In genomic region chr10:100353770-100354485, GRCh38 we compare ENCODE assay signal across 31 cellular contexts. TPM values are rescaled to one million over a fixed set of nuclear protein-coding genes. Genes with fewer than 3 reads are reported as not detected.
DNase-seq lines count a peak whose midpoint lies in the region; ATAC-seq and TF ChIP-seq lines count a peak whose summit lies in the region.
"Had no signal": no experiment of that assay in that cellular context is flagged by ENCODE, and none has a peak within 500 bp of the region (broad histone marks: within the 10 kb centered on the region; RNA-seq: fewer than 3 reads in every experiment).

No MANE protein-coding gene starts in this region.

- H3K9me3 Mint-ChIP-seq in activated CD8-positive, alpha-beta T cell treated with anti-CD3 and anti-CD28 coated beads, Interleukin-2, amount 10 ng/mL, durations not matched to agents 7 days and 5 days (ENCODE audit: insufficient read depth) = no peaks in the 10 kb centered on the region
- no peaks in the 10 kb centered on the region for H3K9me3 Mint-ChIP-seq in activated CD8-positive, alpha-beta T cell treated with anti-CD3 and anti-CD28 coated beads for 36 hours
- H3K9me3 Mint-ChIP-seq in endodermal cell = peaks cover 2% of the 10 kb centered on the region
- H3K9me3 Mint-ChIP-seq in activated CD4-positive, alpha-beta T cell treated with anti-CD3 and anti-CD28 coated beads for 36 hours (ENCODE audit: low read depth) = no peaks in the 10 kb centered on the region
- H3K9me3 Mint-ChIP-seq: activated T-helper 17 cell treated with anti-CD3 and anti-CD28 coated beads, Interleukin-2, amount 50 U/mL, for 72 hours; CD4-positive, alpha-beta memory T cell had no signal

- no peak overlapping the region for H3K4me3 ChIP-seq in endodermal cell (ENCODE audit: low read length)
- H3K4me3 ChIP-seq in neutrophil (ENCODE audit: low read depth in 1 of 2, low read length in 1 of 2) = no peak overlapping the region
- H3K4me3 ChIP-seq: esophagus muscularis mucosa, heart left ventricle, left lung, Peyer's patch, SJCRH30, stomach, thyroid gland, vagina had no signal

- ATAC-seq in activated CD8-positive, alpha-beta T cell treated with anti-CD3 and anti-CD28 coated beads, Interleukin-2, amount 10 ng/mL, durations not matched to agents 7 days and 5 days = no peak
- no peak for ATAC-seq in activated CD8-positive, alpha-beta T cell treated with anti-CD3 and anti-CD28 coated beads for 36 hours
- no peak for ATAC-seq in activated CD4-positive, alpha-beta T cell treated with anti-CD3 and anti-CD28 coated beads for 36 hours
- ATAC-seq: activated T-helper 17 cell treated with anti-CD3 and anti-CD28 coated beads, Interleukin-2, amount 50 U/mL, for 72 hours; foreskin keratinocyte; heart left ventricle; left lung; sciatic nerve had no signal

- peak overlapping the region; percentile 19 for H3K27ac Mint-ChIP-seq in activated CD8-positive, alpha-beta T cell treated with anti-CD3 and anti-CD28 coated beads, Interleukin-2, amount 10 ng/mL, durations not matched to agents 7 days and 5 days
- no peak overlapping the region for H3K27ac Mint-ChIP-seq in activated CD8-positive, alpha-beta T cell treated with anti-CD3 and anti-CD28 coated beads for 36 hours
- no peak overlapping the region for H3K27ac Mint-ChIP-seq in endodermal cell
- no peak overlapping the region for H3K27ac Mint-ChIP-seq in activated CD4-positive, alpha-beta T cell treated with anti-CD3 and anti-CD28 coated beads for 36 hours
- H3K27ac Mint-ChIP-seq: activated T-helper 17 cell treated with anti-CD3 and anti-CD28 coated beads, Interleukin-2, amount 50 U/mL, for 72 hours; CD4-positive, alpha-beta memory T cell; progenitor cell of endocrine pancreas had no signal

- H3K36me3 ChIP-seq in endodermal cell (ENCODE audit: control insufficient read depth, insufficient read depth, low read length) = peaks cover 92% of the 10 kb centered on the region
- peaks cover 1% of the 10 kb centered on the region for H3K36me3 ChIP-seq in neutrophil
- H3K36me3 ChIP-seq: thyroid gland had no signal

- no peak overlapping the region for H3K4me3 Mint-ChIP-seq in activated CD8-positive, alpha-beta T cell treated with anti-CD3 and anti-CD28 coated beads, Interleukin-2, amount 10 ng/mL, durations not matched to agents 7 days and 5 days
- H3K4me3 Mint-ChIP-seq in activated CD8-positive, alpha-beta T cell treated with anti-CD3 and anti-CD28 coated beads for 36 hours = no peak overlapping the region
- H3K4me3 Mint-ChIP-seq in endodermal cell = no peak overlapping the region
- H3K4me3 Mint-ChIP-seq in activated CD4-positive, alpha-beta T cell treated with anti-CD3 and anti-CD28 coated beads for 36 hours = no peak overlapping the region
- H3K4me3 Mint-ChIP-seq: activated T-helper 17 cell treated with anti-CD3 and anti-CD28 coated beads, Interleukin-2, amount 50 U/mL, for 72 hours had no signal

- 94% methylated on average over 6 of the region's 6 CpGs for WGBS in endodermal cell (ENCODE audit: insufficient coverage in 1 of 2, insufficient read length in 1 of 2), 2 experiments

- H3K27me3 ChIP-seq in endodermal cell (ENCODE audit: control insufficient read depth, insufficient read depth, low read length, poor library complexity, severe bottlenecking) = no peaks in the 10 kb centered on the region
- no peaks in the 10 kb centered on the region for H3K27me3 ChIP-seq in neutrophil
- H3K27me3 ChIP-seq: foreskin keratinocyte, left lung, Peyer's patch, SJCRH30, stomach, thyroid gland, vagina had no signal

- H3K4me1 Mint-ChIP-seq in activated CD8-positive, alpha-beta T cell treated with anti-CD3 and anti-CD28 coated beads, Interleukin-2, amount 10 ng/mL, durations not matched to agents 7 days and 5 days (ENCODE audit: low read depth) = peaks cover 78% of the 10 kb centered on the region
- peaks cover 58% of the 10 kb centered on the region for H3K4me1 Mint-ChIP-seq in activated CD8-positive, alpha-beta T cell treated with anti-CD3 and anti-CD28 coated beads for 36 hours (ENCODE audit: low read depth)
- peaks cover 44% of the 10 kb centered on the region for H3K4me1 Mint-ChIP-seq in endodermal cell
- H3K4me1 Mint-ChIP-seq in activated CD4-positive, alpha-beta T cell treated with anti-CD3 and anti-CD28 coated beads for 36 hours = peaks cover 37% of the 10 kb centered on the region

- H3K9ac ChIP-seq in endodermal cell (ENCODE audit: extremely low read depth, low read length, poor library complexity, severe bottlenecking) = no peak overlapping the region

- peak overlapping the region; percentile 58 for H3K27ac ChIP-seq in RWPE1
- H3K27ac ChIP-seq in endodermal cell (ENCODE audit: low read depth, low read length) = no peak overlapping the region
- peak overlapping the region; percentile 49 for H3K27ac ChIP-seq in neutrophil
- H3K27ac ChIP-seq: esophagus muscularis mucosa, foreskin keratinocyte, heart left ventricle, Peyer's patch, SJCRH30, stomach, thyroid gland, vagina had no signal

- H3K27me3 Mint-ChIP-seq in activated CD8-positive, alpha-beta T cell treated with anti-CD3 and anti-CD28 coated beads, Interleukin-2, amount 10 ng/mL, durations not matched to agents 7 days and 5 days (ENCODE audit: low read depth) = no peaks in the 10 kb centered on the region
- no peaks in the 10 kb centered on the region for H3K27me3 Mint-ChIP-seq in activated CD8-positive, alpha-beta T cell treated with anti-CD3 and anti-CD28 coated beads for 36 hours
- H3K27me3 Mint-ChIP-seq in endodermal cell (ENCODE audit: insufficient read depth) = no peaks in the 10 kb centered on the region
- no peaks in the 10 kb centered on the region for H3K27me3 Mint-ChIP-seq in activated CD4-positive, alpha-beta T cell treated with anti-CD3 and anti-CD28 coated beads for 36 hours
- H3K27me3 Mint-ChIP-seq: activated T-helper 17 cell treated with anti-CD3 and anti-CD28 coated beads, Interleukin-2, amount 50 U/mL, for 72 hours; CD4-positive, alpha-beta memory T cell; progenitor cell of endocrine pancreas had no signal

- no peak for TF ChIP-seq CTCF in activated CD8-positive, alpha-beta T cell treated with anti-CD3 and anti-CD28 coated beads for 36 hours (IDR thresholded peaks at IDR 0.05)
- TF ChIP-seq CTCF in RWPE1 (conservative IDR thresholded peaks at IDR 0.05; ENCODE audit: low read depth) = no peak
- TF ChIP-seq CTCF in endodermal cell (conservative IDR thresholded peaks at IDR 0.05) = no peak
- no peak for TF ChIP-seq CTCF in neutrophil (IDR thresholded peaks at IDR 0.05)

- H3K4me1 ChIP-seq in endodermal cell (ENCODE audit: control insufficient read depth, insufficient read depth, low read length) = peaks cover 27% of the 10 kb centered on the region
- H3K4me1 ChIP-seq in neutrophil (ENCODE audit: control insufficient read depth in 1 of 2, insufficient read depth in 1 of 2, low read depth in 1 of 2, low read length in 1 of 2) = peaks cover 32 to 54% of the 10 kb centered on the region in 2 experiments
- H3K4me1 ChIP-seq: Peyer's patch had no signal

- POLR2A ChIA-PET in activated CD8-positive, alpha-beta T cell treated with anti-CD3 and anti-CD28 coated beads, Interleukin-2, amount 10 ng/mL, durations not matched to agents 7 days and 5 days (lab: Charles Lee) = interaction anchor here (1.8 kb wide), 1 partner anchor 17 kb away, joined by 7 read pairs; no protein-coding TSS in a partner anchor
- POLR2A ChIA-PET in activated CD8-positive, alpha-beta T cell treated with anti-CD3 and anti-CD28 coated beads for 36 hours (lab: Charles Lee) = interaction anchor here (0.9 to 4.1 kb wide), 6 partner anchors 10 to 77 kb away, joined by 3 to 16 read pairs (median 4); no protein-coding TSS in a partner anchor
- POLR2A ChIA-PET in RWPE1 (lab: Yijun Ruan, JAX; ENCODE audit: low non-redundant PET) = no interaction called here
- POLR2A ChIA-PET in activated CD4-positive, alpha-beta T cell treated with anti-CD3 and anti-CD28 coated beads for 36 hours (lab: Charles Lee) = no interaction called here

- DNase-seq in activated CD8-positive, alpha-beta T cell treated with anti-CD3 and anti-CD28 coated beads, Interleukin-2, amount 10 ng/mL, durations not matched to agents 7 days and 5 days = no peak
- no peak for DNase-seq in activated CD8-positive, alpha-beta T cell treated with anti-CD3 and anti-CD28 coated beads for 36 hours
- DNase-seq in RWPE1 (ENCODE audit: low spot score) = no peak
- peak; percentile 19 for DNase-seq in endodermal cell
- no peak for DNase-seq in ecto neural progenitor cell (ENCODE audit: low spot score)
- no peak for DNase-seq in activated CD4-positive, alpha-beta T cell treated with anti-CD3 and anti-CD28 coated beads for 36 hours
- DNase-seq in NCI-H128 (lab: John Stamatoyannopoulos, UW; ENCODE audit: unreplicated experiment) = no peak
- DNase-seq: activated CD4-positive, alpha-beta T cell treated with anti-CD3 and anti-CD28 coated beads, Interleukin-2, amount 50 U/mL, for 48 hours; activated naive CD4-positive, alpha-beta T cell treated with anti-CD3 and anti-CD28 coated beads, Interleukin-2, amount 50 U/mL, for 16 hours; CD4-positive, alpha-beta memory T cell; effector memory CD4-positive, alpha-beta T cell; foreskin keratinocyte; HCEC 1CT; heart left ventricle; Kasumi-1; left lung; NCI-H1694; NCI-H774; Peyer's patch; SJCRH30; stimulated activated CD4-positive, alpha-beta T cell treated with anti-CD3 and anti-CD28 coated beads, Interleukin-12 subunit alpha, Interleukin-12 subunit beta, amount 100 ng/mL, for 4 hours; stimulated activated CD4-positive, alpha-beta T cell treated with anti-CD3 and anti-CD28 coated beads, Interleukin-2, amount 100 ng/mL, for 48 hours; stomach; thyroid gland had no signal

- peaks cover 88% of the 10 kb centered on the region for H3K36me3 Mint-ChIP-seq in activated CD8-positive, alpha-beta T cell treated with anti-CD3 and anti-CD28 coated beads, Interleukin-2, amount 10 ng/mL, durations not matched to agents 7 days and 5 days (ENCODE audit: low read depth)
- H3K36me3 Mint-ChIP-seq in activated CD8-positive, alpha-beta T cell treated with anti-CD3 and anti-CD28 coated beads for 36 hours (ENCODE audit: low read depth) = peaks cover 93% of the 10 kb centered on the region
- H3K36me3 Mint-ChIP-seq in endodermal cell (ENCODE audit: low read depth) = peaks cover 91% of the 10 kb centered on the region
- peaks cover 90% of the 10 kb centered on the region for H3K36me3 Mint-ChIP-seq in activated CD4-positive, alpha-beta T cell treated with anti-CD3 and anti-CD28 coated beads for 36 hours (ENCODE audit: low read depth)
- H3K36me3 Mint-ChIP-seq: CD4-positive, alpha-beta memory T cell had no signal

- CTCF ChIA-PET in activated CD8-positive, alpha-beta T cell treated with anti-CD3 and anti-CD28 coated beads, Interleukin-2, amount 10 ng/mL, durations not matched to agents 7 days and 5 days (lab: Charles Lee) = interaction anchor here (1.2 to 1.9 kb wide), 3 partner anchors 9 to 129 kb away, joined by 3 to 6 read pairs (median 3); no protein-coding TSS in a partner anchor
- CTCF ChIA-PET in activated CD8-positive, alpha-beta T cell treated with anti-CD3 and anti-CD28 coated beads for 36 hours (lab: Charles Lee) = interaction anchor here (0.9 to 1.9 kb wide), 3 partner anchors 15 to 128 kb away, joined by 3 to 7 read pairs (median 3); no protein-coding TSS in a partner anchor
- CTCF ChIA-PET in RWPE1 (lab: Yijun Ruan, JAX) = interaction anchor here (0.6 kb wide), 1 partner anchor 79 kb away, joined by 6 read pairs; no protein-coding TSS in a partner anchor
- CTCF ChIA-PET in activated CD4-positive, alpha-beta T cell treated with anti-CD3 and anti-CD28 coated beads for 36 hours (lab: Charles Lee) = interaction anchor here (1.0 kb wide), 1 partner anchor 79 kb away, joined by 4 read pairs; no protein-coding TSS in a partner anchor

- intact Hi-C loops in activated CD8-positive, alpha-beta T cell treated with anti-CD3 and anti-CD28 coated beads for 36 hours (cut with micrococcal nuclease) = no loop called here
- intact Hi-C loops in activated CD4-positive, alpha-beta T cell treated with anti-CD3 and anti-CD28 coated beads for 36 hours (cut with DNase I, micrococcal nuclease) = no loop called here

- peaks cover 5% of the 10 kb centered on the region for H3K9me3 ChIP-seq in endodermal cell (ENCODE audit: control insufficient read depth, low read length)
- H3K9me3 ChIP-seq in neutrophil = no peaks in the 10 kb centered on the region
- H3K9me3 ChIP-seq: esophagus muscularis mucosa, heart left ventricle, left lung, Peyer's patch, SJCRH30, stomach, thyroid gland, vagina had no signal

RNA-seq across cellular contexts. Expression of gene SCD, which starts 6.9 kb away (rescaled TPM):
- total RNA-seq in activated CD8-positive, alpha-beta T cell treated with anti-CD3 and anti-CD28 coated beads, Interleukin-2, amount 10 ng/mL, durations not matched to agents 7 days and 5 days = 100 to 1,000 TPM; 239 to 240 TPM
- 100 to 1,000 TPM; 271 TPM for total RNA-seq in activated CD8-positive, alpha-beta T cell treated with anti-CD3 and anti-CD28 coated beads for 36 hours
- 100 to 1,000 TPM; 369 to 442 TPM for total RNA-seq in endodermal cell
- polyA plus RNA-seq in endodermal cell (2013, experiment 1 of 2) = 672 TPM
- polyA plus RNA-seq in endodermal cell (2013, experiment 2 of 2) = 688 TPM
- 100 to 1,000 TPM; 203 to 206 TPM for total RNA-seq in activated CD4-positive, alpha-beta T cell treated with anti-CD3 and anti-CD28 coated beads for 36 hours

RNA-seq across cellular contexts. Expression of gene PKD2L1, which starts 23.9 kb away (rescaled TPM):
- under 1 TPM; 0.10 to 0.68 TPM for total RNA-seq in activated CD8-positive, alpha-beta T cell treated with anti-CD3 and anti-CD28 coated beads, Interleukin-2, amount 10 ng/mL, durations not matched to agents 7 days and 5 days
- not detected for total RNA-seq in activated CD8-positive, alpha-beta T cell treated with anti-CD3 and anti-CD28 coated beads for 36 hours
- not detected for total RNA-seq in endodermal cell
- 0.11 TPM for polyA plus RNA-seq in endodermal cell (2013, experiment 1 of 2)
- 0.58 TPM for polyA plus RNA-seq in endodermal cell (2013, experiment 2 of 2)
- total RNA-seq in activated CD4-positive, alpha-beta T cell treated with anti-CD3 and anti-CD28 coated beads for 36 hours = not detected
- total RNA-seq: bronchial epithelial cell; CD4-positive, alpha-beta memory T cell; esophagus muscularis mucosa; foreskin keratinocyte; heart left ventricle; Peyer's patch; progenitor cell of endocrine pancreas; sciatic nerve; SJCRH30; thyroid gland; vagina had no signal
- polyA plus RNA-seq: CD4-positive, alpha-beta memory T cell; foreskin keratinocyte; heart left ventricle had no signal

Comparison
In these comparisons a context has a peak if more than half of its experiments do, and no peak if none do; other contexts are left out.
1. POLR2A ChIA-PET loops: an anchor here in activated CD8-positive, alpha-beta T cell treated with anti-CD3 and anti-CD28 coated beads, Interleukin-2, amount 10 ng/mL, durations not matched to agents 7 days and 5 days (1.8 kb wide) and activated CD8-positive, alpha-beta T cell treated with anti-CD3 and anti-CD28 coated beads for 36 hours (0.9 to 4.1 kb wide); none called in RWPE1 and activated CD4-positive, alpha-beta T cell treated with anti-CD3 and anti-CD28 coated beads for 36 hours.